8 cellular contexts compared by ENCODE assay signal in the genomic region with DNA sequence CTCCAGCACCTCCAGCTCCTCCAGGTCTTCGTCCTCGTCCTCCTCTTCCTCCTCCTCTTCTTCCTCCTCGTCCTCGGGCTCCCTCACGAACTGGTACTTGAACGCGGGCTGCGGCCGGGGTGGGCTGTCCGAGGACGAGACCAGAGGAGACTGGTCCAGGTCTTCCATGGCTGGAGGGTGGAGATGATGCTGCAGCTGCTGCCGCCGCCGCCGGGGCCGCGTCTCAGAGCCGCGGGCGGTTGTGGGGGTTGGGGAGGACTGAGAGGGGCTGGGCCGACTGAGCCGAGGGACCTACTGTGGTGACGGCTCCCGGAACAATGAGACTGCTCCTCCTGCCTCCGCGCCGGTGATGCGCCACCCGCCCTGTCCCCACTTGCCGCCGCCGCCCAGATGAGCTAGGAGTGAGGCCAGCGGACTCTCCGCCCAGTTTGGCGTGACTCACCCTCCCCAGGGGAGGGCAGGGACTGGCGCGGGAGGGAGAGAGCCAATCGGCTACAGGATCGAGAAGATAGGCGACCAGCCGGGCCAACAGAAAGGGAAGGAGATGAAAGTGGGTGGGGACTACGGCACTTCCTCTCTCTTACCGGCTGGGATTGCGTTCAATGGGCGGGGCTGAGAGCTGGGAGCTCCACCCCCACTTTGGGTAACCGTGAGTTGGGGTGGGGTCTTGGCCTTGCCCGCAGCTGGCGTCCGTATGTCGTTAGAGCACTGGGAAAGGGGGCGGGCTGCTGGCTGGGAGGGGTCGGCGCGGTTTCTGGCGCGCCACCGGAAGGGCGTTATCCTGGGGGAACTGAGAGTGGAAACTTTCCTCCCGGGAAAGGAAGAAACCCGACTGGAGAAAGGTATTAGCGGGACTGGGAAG. TPM values are rescaled to one million over a fixed set of nuclear protein-coding genes. Genes with fewer than 3 reads are reported as not detected.
DNase-seq lines count a peak whose midpoint lies in the region; ATAC-seq and TF ChIP-seq lines count a peak whose summit lies in the region.

TSS of gene RTN4 (minus strand) at position 319 of the 862 bp plus-strand sequence. CDS start at position 168, 151 bp downstream.

- TF ChIP-seq POLR2A in GM10847 (IDR thresholded peaks at IDR 0.05; ENCODE audit: extremely low read depth, insufficient read length) (peak; percentile 93), testis (IDR thresholded peaks at IDR 0.05) (peak; percentile 99)

- no peaks in the 10 kb centered on the region for H3K27me3 ChIP-seq in testis

- peak within 1 kb of the TSS; percentile 100 for H3K27ac Mint-ChIP-seq in activated naive CD8-positive, alpha-beta T cell

- no peaks in the 10 kb centered on the region for H3K27me3 Mint-ChIP-seq in activated naive CD8-positive, alpha-beta T cell

- no peaks in the 10 kb centered on the region for H3K36me3 ChIP-seq in testis (ENCODE audit: low read depth, missing control alignments)

- ATAC-seq in HG02623 (IDR thresholded peaks at IDR 0.05; ENCODE audit: unreplicated experiment) (peak; percentile 85), omental fat pad (ENCODE audit: low FRiP score) (peak; percentile 93)

- intact Hi-C loops in testis (cut with DNase I; ENCODE audit: low total_unique reads), result no loop called here

- peaks cover under 1% of the 10 kb centered on the region for H3K36me3 Mint-ChIP-seq in activated naive CD8-positive, alpha-beta T cell

- H3K4me1 ChIP-seq in testis, result peaks cover 16% of the 10 kb centered on the region

- H3K4me3 Mint-ChIP-seq in activated naive CD8-positive, alpha-beta T cell, result peak within 1 kb of the TSS; percentile 100

- DNase-seq in NCI-H1105 (lab: John Stamatoyannopoulos, UW), result peak; percentile 98
- DNase-seq in SKM-1 treated with dmso at 0.1 percent for 144 hours (lab: John Stamatoyannopoulos, UW; ENCODE audit: unreplicated experiment), result peak; percentile 99
- DNase-seq in glomerular visceral epithelial cell (ENCODE audit: extremely low spot score), result peak; percentile 99
- DNase-seq in omental fat pad (ENCODE audit: low spot score), result peak; percentile 89
- peak; percentile 99 for DNase-seq in testis

- H3K4me1 Mint-ChIP-seq in activated naive CD8-positive, alpha-beta T cell (ENCODE audit: low read depth), result peaks cover 73% of the 10 kb centered on the region

- TF ChIP-seq CTCF in omental fat pad (IDR thresholded peaks at IDR 0.05) (no peak), testis (IDR thresholded peaks at IDR 0.05) (peak in 1 of 3 experiments; percentile 5)

- no peaks in the 10 kb centered on the region for H3K9me3 Mint-ChIP-seq in activated naive CD8-positive, alpha-beta T cell (ENCODE audit: low read depth)

- peak within 1 kb of the TSS; percentile 99 for H3K27ac ChIP-seq in testis

- H3K9me3 ChIP-seq in testis, result no peaks in the 10 kb centered on the region

- 0 to 1% methylated on average over 34 to 48 of the region's 61 CpGs for WGBS in testis, 2 donors

- peak within 1 kb of the TSS; percentile 88 to 97 for H3K4me3 ChIP-seq in testis

RNA-seq across cellular contexts. Expression of gene RTN4, which starts in this region (rescaled TPM):
- total RNA-seq in omental fat pad (100 to 1,000 TPM; 308 to 566 (median 400) TPM), testis (100 to 1,000 TPM; 107 to 112 TPM)
- polyA plus RNA-seq in testis (ENCODE audit: insufficient read depth, low read depth, low replicate concordance), result 183 TPM

Comparison
In these comparisons a context has a peak if more than half of its experiments do, and no peak if none do; other contexts are left out.
1. Peak in every context shown above with its lines: DNase-seq, ATAC-seq, H3K4me3 ChIP-seq and H3K27ac ChIP-seq.